Comparison of ENCODE assay signal across 8 cellular contexts in genomic region chr3:180913582-180914404, GRCh38. TPM values are rescaled to one million over a fixed set of nuclear protein-coding genes. Genes with fewer than 3 reads are reported as not detected.
DNase-seq lines count a peak whose midpoint lies in the region; ATAC-seq and TF ChIP-seq lines count a peak whose summit lies in the region.

No MANE protein-coding gene starts in this region.

- peak overlapping the region; percentile 89 for H3K4me2 ChIP-seq in skeletal muscle satellite cell (ENCODE audit: low read length)

- ATAC-seq in HG02642 (IDR thresholded peaks at IDR 0.05; ENCODE audit: poor library complexity, unreplicated experiment) = no peak

- peak overlapping the region; percentile 79 for H3K27ac ChIP-seq in VCaP

- peak; percentile 10 for DNase-seq in NCI-H146 (lab: John Stamatoyannopoulos, UW)
- no peak for DNase-seq in NCI-H146 treated with DMSO at 0.1 percent for 48 hours (lab: John Stamatoyannopoulos, UW; ENCODE audit: unreplicated experiment)
- DNase-seq in hepatic stellate cell (ENCODE audit: low spot score) = peak; percentile 19
- DNase-seq in ACHN = no peak
- DNase-seq in DMS153 treated with DMSO at 0.1 percent for 48 hours (lab: John Stamatoyannopoulos, UW; ENCODE audit: unreplicated experiment) = no peak

- peak overlapping the region; percentile 99 for H3K9ac ChIP-seq in skeletal muscle satellite cell (ENCODE audit: low read depth, low read length)

- no peaks in the 10 kb centered on the region for H3K27me3 ChIP-seq in skeletal muscle satellite cell (ENCODE audit: control insufficient read depth, insufficient read depth, low read length)

- H3K4me1 ChIP-seq in skeletal muscle satellite cell (ENCODE audit: control insufficient read depth, insufficient read depth, low read length) = peaks cover 15% of the 10 kb centered on the region

- H3K9me3 ChIP-seq in skeletal muscle satellite cell (replicated peaks; ENCODE audit: low read length) = no peaks in the 10 kb centered on the region

- peak overlapping the region; percentile 96 for H3K4me3 ChIP-seq in skeletal muscle satellite cell (ENCODE audit: low read length)

- TF ChIP-seq CTCF in VCaP (conservative IDR thresholded peaks at IDR 0.05) = no peak

- in situ Hi-C loops in ACHN (cut with HindIII; ENCODE audit: low pct_ligation_motif_present, low pct_unique_long_range_greater_than_20kb, low sequenced_read_pairs) = no loop called here

- H3K36me3 ChIP-seq in skeletal muscle satellite cell (ENCODE audit: insufficient read depth, low read length) = peaks cover 8% of the 10 kb centered on the region

RNA-seq across cellular contexts. Expression of gene FXR1, which starts 1.3 kb away (rescaled TPM):
- total RNA-seq in skeletal muscle satellite cell (2012; rRNA removed) = 74.9 and 92.0 TPM in 2 replicates

Comparison
In these comparisons a context has a peak if more than half of its experiments do, and no peak if none do; other contexts are left out.
1. DNase-seq: peak in NCI-H146 (single experiment) and hepatic stellate cell (single experiment); none in NCI-H146 treated with DMSO at 0.1 percent for 48 hours (single experiment), ACHN (single experiment) and DMS153 treated with DMSO at 0.1 percent for 48 hours (single experiment).